ENCODE assay signal across 20 cellular contexts in genomic region chr15:33907326-33907725, GRCh38.
DNase-seq lines count a peak whose midpoint lies in the region; ATAC-seq and TF ChIP-seq lines count a peak whose summit lies in the region.
"Had no signal": no experiment of that assay in that cellular context is flagged by ENCODE, and none has a peak within 500 bp of the region (broad histone marks: within the 10 kb centered on the region; RNA-seq: fewer than 3 reads in every experiment).

No MANE protein-coding gene starts in this region.

- no peaks in the 10 kb centered on the region for H3K9me3 ChIP-seq in cardiac muscle cell (ENCODE audit: low read depth)
- H3K9me3 ChIP-seq in esophagus squamous epithelium, result no peaks in the 10 kb centered on the region
- H3K9me3 ChIP-seq: SJCRH30 had no signal

- TF ChIP-seq CTCF in cardiac muscle cell (IDR thresholded peaks at IDR 0.05; ENCODE audit: low read depth, low read length) (no peak), esophagus squamous epithelium (IDR thresholded peaks at IDR 0.05) (no peak), foreskin fibroblast (IDR thresholded peaks at IDR 0.05; ENCODE audit: low read depth, low read length) (no peak)

- H3K4me1 ChIP-seq in cardiac muscle cell (ENCODE audit: low read depth) (peaks cover 26% of the 10 kb centered on the region), esophagus squamous epithelium (peaks cover 0 to 5% (median 0%) of the 10 kb centered on the region in 3 donors)
- H3K4me1 ChIP-seq: SJCRH30 had no signal

- ATAC-seq in Right ventricle myocardium superior (ENCODE audit: poor library complexity), result no peak
- ATAC-seq: K562 had no signal

- H3K27ac ChIP-seq in cardiac muscle cell (peak overlapping the region; percentile 53), esophagus squamous epithelium (no peak overlapping the region)
- H3K27ac ChIP-seq: SJCRH30 had no signal

- H3K36me3 ChIP-seq in cardiac muscle cell (no peaks in the 10 kb centered on the region), esophagus squamous epithelium (no peaks in the 10 kb centered on the region)
- H3K36me3 ChIP-seq: SJCRH30 had no signal

- DNase-seq in cardiac muscle cell (ENCODE audit: low read depth in 1 of 2, low spot score in 1 of 2), result peak in 1 of 2 donors; percentile 4
- no peak for DNase-seq in Right ventricle myocardium superior
- DNase-seq in dermis microvascular lymphatic vessel endothelial cell (ENCODE audit: low read depth in 2 of 2), result peak; percentile 27 to 65
- peak; percentile 61 to 67 for DNase-seq in lung microvascular endothelial cell (ENCODE audit: low read depth in 2 of 2)
- no peak for DNase-seq in esophagus squamous epithelium (lab: John Stamatoyannopoulos, UW)
- no peak for DNase-seq in putamen (ENCODE audit: low spot score)
- DNase-seq in foreskin fibroblast, result no peak
- DNase-seq: 8988T; DMS53; GDM1; MM.1S; NCI-H1048; NCI-H1436 treated with DMSO at 0.1 percent for 48 hours; NCI-H1930; NCI-H2227 treated with DMSO at 0.1 percent for 48 hours; NCI-H510A treated with DMSO at 0.1 percent for 48 hours; NCI-H774; NK-92 treated with Interleukin-12 subunit alpha and Interleukin-12 subunit beta, amount 100 ng/mL, for 24 hours; SJCRH30 had no signal

- H3K4me3 ChIP-seq in cardiac muscle cell (no peak overlapping the region), esophagus squamous epithelium (no peak overlapping the region), foreskin fibroblast (ENCODE audit: low read depth in 1 of 2, low read length in 2 of 2) (no peak overlapping the region)
- H3K4me3 ChIP-seq: K562, SJCRH30 had no signal

- H3K27me3 ChIP-seq in cardiac muscle cell (no peaks in the 10 kb centered on the region), esophagus squamous epithelium (no peaks in the 10 kb centered on the region)
- H3K27me3 ChIP-seq: SJCRH30 had no signal

- intact Hi-C loops in Right ventricle myocardium superior (cut with DNase I) (no loop called here), esophagus squamous epithelium (cut with DNase I) (no loop called here)

- TF ChIP-seq POLR2A in esophagus squamous epithelium (IDR thresholded peaks at IDR 0.05), result no peak

Comparison
In these comparisons a context has a peak if more than half of its experiments do, and no peak if none do; other contexts are left out.
1. DNase-seq: peak in dermis microvascular lymphatic vessel endothelial cell (2 of 2) and lung microvascular endothelial cell (2 of 2); none in Right ventricle myocardium superior (single experiment), esophagus squamous epithelium (single experiment), putamen (single experiment) and foreskin fibroblast (0 of 2).